Comparison of ENCODE assay signal across 13 cellular contexts in genomic region chr13:29196409-29197074, GRCh38.
DNase-seq lines count a peak whose midpoint lies in the region; ATAC-seq, FAIRE-seq and TF ChIP-seq lines count a peak whose summit lies in the region.
"Had no signal": no experiment of that assay in that cellular context is flagged by ENCODE, and none has a peak within 500 bp of the region (broad histone marks: within the 10 kb centered on the region; RNA-seq: fewer than 3 reads in every experiment).

No MANE protein-coding gene starts in this region.

- peak; percentile 61 for FAIRE-seq in GM12878 (lab: Jason Lieb, UNC)

- H3K27ac ChIP-seq in GM12878 (ENCODE audit: control insufficient read depth, insufficient read depth) (no peak overlapping the region; the same call in 1 of the 2 replicates), colonic mucosa (no peak overlapping the region), left lung (no peak overlapping the region)
- H3K27ac ChIP-seq: adrenal gland, transverse colon had no signal

- TF ChIP-seq EP300 in GM12878 (IDR thresholded peaks at IDR 0.05; ENCODE audit: borderline replicate concordance in 1 of 2, control insufficient read depth in 1 of 2, low read depth in 2 of 2, low read length in 2 of 2), result no peak

- H2AFZ ChIP-seq in GM12878 (ENCODE audit: control insufficient read depth, low read depth, low read length), result no peak overlapping the region

- H3K4me2 ChIP-seq in GM12878 (ENCODE audit: control insufficient read depth, insufficient read depth), result peak overlapping the region; percentile 66

- RAD21 ChIA-PET in GM12878 (lab: Charles Lee; ENCODE audit: unreplicated experiment), result no interaction called here

- CTCF ChIA-PET in GM12878 (lab: Yijun Ruan, JAX), result no interaction called here

- H3K9me3 ChIP-seq in GM12878 (replicated peaks; ENCODE audit: control insufficient read depth, insufficient read depth, low read length) (peaks cover 4% of the 10 kb centered on the region; the same call in 1 of the 3 replicates), colonic mucosa (no peaks in the 10 kb centered on the region), left lung (peaks cover 0 to 23% of the 10 kb centered on the region in 2 donors)
- H3K9me3 ChIP-seq: adrenal gland had no signal

- TF ChIP-seq RAD21 in GM12878 (IDR thresholded peaks at IDR 0.05; ENCODE audit: insufficient read depth, low read depth, low read length), result no peak

- SMC1A ChIA-PET in GM12878 (lab: Charles Lee; ENCODE audit: uncharacterized antibody, unreplicated experiment), result no interaction called here

- no TSS peak for BruUV-seq in GM12878 (replicated peaks; lab: Mats Ljungman, UMichigan)

- peak; percentile 58 for DNase-seq in GM12878 (ENCODE audit: low read depth, low spot score)
- DNase-seq in NCI-H1417 treated with DMSO at 0.1 percent for 48 hours (lab: John Stamatoyannopoulos, UW), result no peak
- DNase-seq in colonic mucosa, result no peak
- DNase-seq in left lung, result no peak
- DNase-seq: activated CD8-positive, alpha-beta T cell treated with anti-CD3 and anti-CD28 coated beads, Interleukin-2, amount 10 ng/mL, durations not matched to agents 7 days and 5 days; adrenal gland; Calu3; KG1; NCI-H345; transverse colon had no signal

- no peaks in the 10 kb centered on the region for H3K27me3 ChIP-seq in GM12878 (replicated peaks in 1 of 2; ENCODE audit: control insufficient read depth in 2 of 2, insufficient read depth in 2 of 2, low read length in 1 of 2)
- no peaks in the 10 kb centered on the region for H3K27me3 ChIP-seq in colonic mucosa
- H3K27me3 ChIP-seq in left lung, result no peaks in the 10 kb centered on the region
- H3K27me3 ChIP-seq: adrenal gland, transverse colon had no signal

- H3K9ac ChIP-seq in GM12878 (ENCODE audit: control insufficient read depth, insufficient read depth, low read length), result no peak overlapping the region
- H3K9ac ChIP-seq in colonic mucosa (ENCODE audit: low read depth in 2 of 2, low read length in 2 of 2), result no peak overlapping the region

- intact Hi-C loops in GM12878 (cut with micrococcal nuclease; ENCODE audit: unreplicated experiment), result no loop called here
- intact Hi-C loops in colonic mucosa (cut with DNase I), result no loop called here
- intact Hi-C loops in left lung (cut with DNase I), result no loop called here

- ATAC-seq in GM19025 (IDR thresholded peaks at IDR 0.05; ENCODE audit: low read depth, unreplicated experiment), result peak; percentile 82
- peak; percentile 92 for ATAC-seq in GM21825 (IDR thresholded peaks at IDR 0.05; ENCODE audit: unreplicated experiment)
- peak; percentile 97 for ATAC-seq in HG03196 (IDR thresholded peaks at IDR 0.05; ENCODE audit: unreplicated experiment)
- no peak for ATAC-seq in GM12878
- no peak for ATAC-seq in left lung
- ATAC-seq: activated CD8-positive, alpha-beta T cell treated with anti-CD3 and anti-CD28 coated beads, Interleukin-2, amount 10 ng/mL, durations not matched to agents 7 days and 5 days had no signal

- TF ChIP-seq CTCF in GM12878 (IDR thresholded peaks at IDR 0.05 in 2 of 3, conservative IDR thresholded peaks at IDR 0.05 in 1 of 3; ENCODE audit: control insufficient read depth in 2 of 3, extremely low read depth in 1 of 3, insufficient read depth in 1 of 3, low read depth in 3 of 3, low read length in 3 of 3), result no peak
- no peak for TF ChIP-seq CTCF in colonic mucosa (IDR thresholded peaks at IDR 0.05)
- TF ChIP-seq CTCF in left lung (IDR thresholded peaks at IDR 0.05), result no peak

- 9% methylated on average over 2 of the region's 2 CpGs for WGBS in GM12878 (ENCODE audit: insufficient coverage, insufficient replicate concordance, low lambda C conversion rate, missing lambda C conversion rate)

- H3K4me1 ChIP-seq in GM12878 (ENCODE audit: control insufficient read depth, insufficient read depth, low read length) (peaks cover 7% of the 10 kb centered on the region), colonic mucosa (no peaks in the 10 kb centered on the region), left lung (no peaks in the 10 kb centered on the region)
- H3K4me1 ChIP-seq: adrenal gland, transverse colon had no signal

- no peaks in the 10 kb centered on the region for H3K79me2 ChIP-seq in GM12878 (ENCODE audit: control insufficient read depth, insufficient read depth, low read length)

- in situ Hi-C loops in GM12878 (cut with MboI), result no loop called here

- TF ChIP-seq POLR2A in GM12878 (IDR thresholded peaks at IDR 0.05; ENCODE audit: low read depth, low read length), result no peak

- POLR2A ChIA-PET in GM12878 (lab: Charles Lee), result no interaction called here

- H3K36me3 ChIP-seq in GM12878 (ENCODE audit: control insufficient read depth in 2 of 2, insufficient read depth in 2 of 2, low read length in 1 of 2) (no peaks in the 10 kb centered on the region), colonic mucosa (no peaks in the 10 kb centered on the region), left lung (no peaks in the 10 kb centered on the region)
- H3K36me3 ChIP-seq: adrenal gland, transverse colon had no signal

- H3K4me3 ChIP-seq in GM12878, result no peak overlapping the region
- H3K4me3 ChIP-seq in colonic mucosa, result no peak overlapping the region
- H3K4me3 ChIP-seq in left lung, result no peak overlapping the region
- H3K4me3 ChIP-seq: adrenal gland, transverse colon had no signal

- no peaks in the 10 kb centered on the region for H4K20me1 ChIP-seq in GM12878 (ENCODE audit: control insufficient read depth, insufficient read depth)

TF ChIP-seq in GM12878, 131 proteins besides CTCF, POLR2A, EP300 and RAD21:
- TF ChIP-seq SPI1 (IDR thresholded peaks at IDR 0.05; ENCODE audit: borderline replicate concordance, insufficient read depth, low read depth, low read length) (peak; percentile 83), RUNX3 (IDR thresholded peaks at IDR 0.05; ENCODE audit: low read length) (peak; percentile 73), FOXM1 (IDR thresholded peaks at IDR 0.05; ENCODE audit: low read depth, low read length) (peak; percentile 64; the same call in 1 of the 2 replicates), CREB1 (IDR thresholded peaks at IDR 0.05; ENCODE audit: low read depth) (0 out of 2 replicates have a peak, but pooled peaks have one; percentile 26), MTA3 (IDR thresholded peaks at IDR 0.05; ENCODE audit: borderline replicate concordance, low read length) (peak; percentile 82; the same call in 1 of the 2 replicates), ZBED1 (IDR thresholded peaks at IDR 0.05; ENCODE audit: borderline replicate concordance) (peak; percentile 57; the same call in 1 of the 2 replicates), ATF2 (IDR thresholded peaks at IDR 0.05; ENCODE audit: low read length) (peak; percentile 71), JUNB (IDR thresholded peaks at IDR 0.05) (peak; percentile 42), HDAC6 (IDR thresholded peaks at IDR 0.05; ENCODE audit: unreplicated experiment) (no peak), PAX5 (IDR thresholded peaks at IDR 0.05; ENCODE audit: borderline replicate concordance, low read depth, low read length) (no peak), CBX5 (IDR thresholded peaks at IDR 0.05; ENCODE audit: low read depth) (0 out of 2 replicates have a peak, but pooled peaks have one; percentile 33), RAD51 (IDR thresholded peaks at IDR 0.05) (no peak), NFIC (IDR thresholded peaks at IDR 0.05; ENCODE audit: low read depth, low read length) (peak; percentile 89), MEF2A (IDR thresholded peaks at IDR 0.05; ENCODE audit: insufficient read depth, low read depth, low read length) (peak; percentile 86), NKRF (conservative IDR thresholded peaks at IDR 0.05) (no peak), CREM (IDR thresholded peaks at IDR 0.05; ENCODE audit: low read depth) (no peak)

Comparison
In these comparisons a context has a peak if more than half of its experiments do, and no peak if none do; other contexts are left out.
1. ATAC-seq: peak in GM19025 (single experiment), GM21825 (single experiment) and HG03196 (single experiment); none in GM12878 (single experiment) and left lung (single experiment).